Comparison of ENCODE assay signal across 8 cellular contexts in the genomic region with DNA sequence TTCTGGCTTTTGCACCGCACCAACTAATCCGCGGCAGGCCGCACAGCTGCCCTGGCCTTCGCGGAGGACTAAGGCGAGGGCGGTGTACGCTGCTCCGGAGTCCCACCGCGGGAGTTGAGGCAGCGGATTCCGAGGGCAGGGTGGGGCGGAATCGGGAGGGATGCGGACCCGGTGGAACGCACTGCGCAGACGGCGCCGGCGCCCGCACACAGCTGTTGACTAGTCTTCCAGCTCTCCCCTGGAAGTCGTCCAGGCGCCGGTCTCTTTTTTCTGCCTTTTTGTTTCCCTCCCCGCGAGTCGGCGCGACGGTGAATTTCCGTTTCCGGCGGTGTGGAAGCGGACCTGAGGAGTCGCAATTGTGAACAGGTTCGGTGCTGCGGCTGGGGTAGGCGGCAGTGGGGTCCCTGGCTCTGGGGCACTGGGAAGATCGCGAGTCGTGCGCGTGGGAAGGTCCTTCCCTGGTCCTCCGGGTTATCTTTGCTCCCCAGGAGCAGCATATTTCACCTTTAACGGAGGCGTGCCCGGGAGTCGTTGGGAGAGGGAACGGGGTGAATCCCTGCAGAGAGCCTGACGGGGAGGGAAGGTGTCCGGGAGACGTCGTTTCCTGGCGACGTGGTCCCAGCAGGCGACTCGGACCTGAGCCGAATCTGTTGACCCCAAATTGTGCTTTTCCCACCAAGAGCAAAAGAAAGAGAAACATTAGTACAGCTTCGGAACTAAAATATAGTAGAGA. TPM values are rescaled to one million over a fixed set of nuclear protein-coding genes. Genes with fewer than 3 reads are reported as not detected.
DNase-seq lines count a peak whose midpoint lies in the region; ATAC-seq, FAIRE-seq and TF ChIP-seq lines count a peak whose summit lies in the region.

A gene (plus strand): TSS at position 319 of the 733 bp plus-strand sequence. CDS start 5,195 bp downstream, outside the sequence.

- H3K4me3 ChIP-seq in HL-60 (replicated peaks; ENCODE audit: insufficient read depth, low read length) (peak within 1 kb of the TSS; percentile 52), fibroblast of the aortic adventitia (ENCODE audit: low read depth, low read length) (peak within 1 kb of the TSS; percentile 89)

- peak within 1 kb of the TSS; percentile 92 to 96 (median 94) for H3K27ac Mint-ChIP-seq in nephron

- H3K27ac ChIP-seq in HL-60 (replicated peaks), result no peak within 1 kb of the TSS

- peaks cover 4% of the 10 kb centered on the region for H3K4me1 Mint-ChIP-seq in nephron

- H3K27me3 ChIP-seq in HL-60 (ENCODE audit: insufficient read depth, poor library complexity, severe bottlenecking), result no peaks in the 10 kb centered on the region

- H3K36me3 Mint-ChIP-seq in nephron (ENCODE audit: low read depth), result no peaks in the 10 kb centered on the region

- TF ChIP-seq CTCF in HL-60 (IDR thresholded peaks at IDR 0.05; ENCODE audit: insufficient read depth, low read length) (no peak), fibroblast of the aortic adventitia (IDR thresholded peaks at IDR 0.05; ENCODE audit: insufficient read depth, low read length) (no peak), nephron (IDR thresholded peaks at IDR 0.05; ENCODE audit: unreplicated experiment in 3 of 3) (no peak)

- peak; percentile 77 for ATAC-seq in GM19467 (IDR thresholded peaks at IDR 0.05; ENCODE audit: unreplicated experiment)

- no peaks in the 10 kb centered on the region for H3K9me3 Mint-ChIP-seq in nephron

- peak within 1 kb of the TSS; percentile 95 to 96 (median 96) for H3K4me3 Mint-ChIP-seq in nephron

- DNase-seq in CMK (ENCODE audit: low read depth), result peak; percentile 4
- peak in 1 of 2 experiments; percentile 71 for DNase-seq in HL-60 (ENCODE audit: low read depth in 1 of 2, low spot score in 1 of 2)
- DNase-seq in RCC 7860 (ENCODE audit: low spot score), result peak; percentile 23
- DNase-seq in activated T-helper 9 cell treated with anti-CD3 and anti-CD28 coated beads, Interleukin-2, amount 50 U/mL, for 16 hours (ENCODE audit: low read depth), result peak; percentile 63
- peak; percentile 73 for DNase-seq in fibroblast of the aortic adventitia (ENCODE audit: low read depth)
- DNase-seq in stimulated activated naive CD4-positive, alpha-beta T cell (lab: John Stamatoyannopoulos, UW), result peak; percentile 48 to 78 (median 59)

- peaks cover 22% of the 10 kb centered on the region for H3K27me3 Mint-ChIP-seq in nephron (ENCODE audit: low read depth)

- no peak for FAIRE-seq in RCC 7860 (lab: Jason Lieb, UNC)

RNA-seq across cellular contexts. Expression of the gene that starts here (rescaled TPM):
- 2.3 and 5.7 TPM in 2 replicates for total RNA-seq in fibroblast of the aortic adventitia (ENCODE audit: low replicate concordance)
